ENCODE assay signal across 23 cellular contexts in genomic region chr5:7823601-7824000, GRCh38. TPM values are rescaled to one million over a fixed set of nuclear protein-coding genes. Genes with fewer than 3 reads are reported as not detected.
"Had no signal": no experiment of that assay in that cellular context is flagged by ENCODE, and none has a peak within 500 bp of the region (broad histone marks: within the 10 kb centered on the region; RNA-seq: fewer than 3 reads in every experiment).

No MANE protein-coding gene starts in this region.

- H3K4me3 Mint-ChIP-seq: T-cell had no signal

- FAIRE-seq: HTR-8/SVneo, RCC 7860 had no signal

- H3K27ac ChIP-seq: HL-60 had no signal

- DNase-seq: KBM-7, NCI-H1092, NCI-H1105 treated with DMSO at 0.1 percent for 48 hours, NCI-H1436 treated with DMSO at 0.1 percent for 48 hours, NCI-H1694, NCI-H2029, NCI-H2081 treated with DMSO at 0.1 percent for 48 hours, NCI-H226, NCI-H446, NCI-H510A, NCI-H524 treated with DMSO at 0.1 percent for 48 hours, NCI-H69, NCI-H774, RPMI8226, SHP77, SK-N-SH, SW 1271, T-cell had no signal

- H3K27ac Mint-ChIP-seq: T-cell had no signal

- H3K9me3 Mint-ChIP-seq: T-cell had no signal

- H3K9me3 ChIP-seq: SK-N-SH had no signal

- H3K9ac ChIP-seq: SK-N-SH had no signal

- ATAC-seq: T-cell had no signal

- H3K36me3 Mint-ChIP-seq: T-cell had no signal

- H3K4me2 ChIP-seq: SK-N-SH had no signal

- H3K4me1 Mint-ChIP-seq: T-cell had no signal

RNA-seq across cellular contexts. Expression of gene CFAP90, which starts 27.3 kb away (rescaled TPM):
- total RNA-seq: LHCN-M2, MCF 10A, T-cell had no signal
